In the genomic region with DNA sequence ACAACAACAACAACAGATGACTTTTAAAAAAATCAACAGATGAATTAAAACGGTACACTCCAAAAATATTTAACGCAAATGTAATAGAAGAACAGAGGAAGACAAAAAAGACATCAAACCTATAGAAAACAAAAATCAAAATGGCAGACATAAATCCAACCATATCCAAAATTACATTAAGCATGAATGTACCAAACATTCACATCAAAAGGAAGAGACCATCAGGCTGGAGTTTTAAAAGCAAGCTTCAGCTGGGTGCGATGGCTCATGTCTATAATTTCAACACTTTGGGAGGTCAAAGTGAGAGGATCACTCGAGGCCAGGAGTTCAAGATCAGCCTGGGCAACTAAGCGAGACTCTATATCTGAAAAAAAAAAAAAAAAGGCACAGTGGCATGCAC, we compare ENCODE assay signal across 9 cellular contexts.
"Had no signal": no experiment of that assay in that cellular context is flagged by ENCODE, and none has a peak within 500 bp of the region (broad histone marks: within the 10 kb centered on the region; RNA-seq: fewer than 3 reads in every experiment).

No MANE protein-coding gene starts in this region.

- H2AFZ ChIP-seq: GM23338 had no signal

- FAIRE-seq: H1, H54, HepG2 had no signal

- H3K4me2 ChIP-seq: GM23338 had no signal

- H3K27ac ChIP-seq: HL-60 had no signal

- H3K4me1 Mint-ChIP-seq: GM23338 had no signal

- H3K27me3 Mint-ChIP-seq: IgD-negative memory B cell had no signal

- DNase-seq: H9, HCEC 1CT, HFFc6 had no signal

- H3K27ac Mint-ChIP-seq: GM23338, H9, HFFc6 had no signal

- ATAC-seq: GM23338, HepG2 had no signal

- H3K4me3 Mint-ChIP-seq: GM23338, H9, HFFc6, IgD-negative memory B cell had no signal

- H3K4me3 ChIP-seq: GM23338 had no signal
